Comparison of ENCODE assay signal across 1 cellular context in genomic region chr19:10206226-10206873, GRCh38.
TF ChIP-seq lines count a peak whose summit lies in the region.

No MANE protein-coding gene starts in this region.

TF ChIP-seq in K562, 482 proteins besides CTCF, POLR2A, EP300 and RAD21:
- TF ChIP-seq RAD51 (IDR thresholded peaks at IDR 0.05; ENCODE audit: borderline replicate concordance, low read depth): no peak
- TF ChIP-seq NCOA1 (IDR thresholded peaks at IDR 0.05; ENCODE audit: low read depth): no peak
- TF ChIP-seq, protein P1, sequence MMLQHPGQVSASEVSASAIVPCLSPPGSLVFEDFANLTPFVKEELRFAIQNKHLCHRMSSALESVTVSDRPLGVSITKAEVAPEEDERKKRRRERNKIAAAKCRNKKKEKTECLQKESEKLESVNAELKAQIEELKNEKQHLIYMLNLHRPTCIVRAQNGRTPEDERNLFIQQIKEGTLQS (IDR thresholded peaks at IDR 0.05): peak; percentile 21; the same call in 1 of the 2 replicates
- TF ChIP-seq, protein P1 (CRISPR knock-in tag; conservative IDR thresholded peaks at IDR 0.05): no peak
- no peak for TF ChIP-seq CSDE1 (IDR thresholded peaks at IDR 0.05)
- TF ChIP-seq, protein P2, sequence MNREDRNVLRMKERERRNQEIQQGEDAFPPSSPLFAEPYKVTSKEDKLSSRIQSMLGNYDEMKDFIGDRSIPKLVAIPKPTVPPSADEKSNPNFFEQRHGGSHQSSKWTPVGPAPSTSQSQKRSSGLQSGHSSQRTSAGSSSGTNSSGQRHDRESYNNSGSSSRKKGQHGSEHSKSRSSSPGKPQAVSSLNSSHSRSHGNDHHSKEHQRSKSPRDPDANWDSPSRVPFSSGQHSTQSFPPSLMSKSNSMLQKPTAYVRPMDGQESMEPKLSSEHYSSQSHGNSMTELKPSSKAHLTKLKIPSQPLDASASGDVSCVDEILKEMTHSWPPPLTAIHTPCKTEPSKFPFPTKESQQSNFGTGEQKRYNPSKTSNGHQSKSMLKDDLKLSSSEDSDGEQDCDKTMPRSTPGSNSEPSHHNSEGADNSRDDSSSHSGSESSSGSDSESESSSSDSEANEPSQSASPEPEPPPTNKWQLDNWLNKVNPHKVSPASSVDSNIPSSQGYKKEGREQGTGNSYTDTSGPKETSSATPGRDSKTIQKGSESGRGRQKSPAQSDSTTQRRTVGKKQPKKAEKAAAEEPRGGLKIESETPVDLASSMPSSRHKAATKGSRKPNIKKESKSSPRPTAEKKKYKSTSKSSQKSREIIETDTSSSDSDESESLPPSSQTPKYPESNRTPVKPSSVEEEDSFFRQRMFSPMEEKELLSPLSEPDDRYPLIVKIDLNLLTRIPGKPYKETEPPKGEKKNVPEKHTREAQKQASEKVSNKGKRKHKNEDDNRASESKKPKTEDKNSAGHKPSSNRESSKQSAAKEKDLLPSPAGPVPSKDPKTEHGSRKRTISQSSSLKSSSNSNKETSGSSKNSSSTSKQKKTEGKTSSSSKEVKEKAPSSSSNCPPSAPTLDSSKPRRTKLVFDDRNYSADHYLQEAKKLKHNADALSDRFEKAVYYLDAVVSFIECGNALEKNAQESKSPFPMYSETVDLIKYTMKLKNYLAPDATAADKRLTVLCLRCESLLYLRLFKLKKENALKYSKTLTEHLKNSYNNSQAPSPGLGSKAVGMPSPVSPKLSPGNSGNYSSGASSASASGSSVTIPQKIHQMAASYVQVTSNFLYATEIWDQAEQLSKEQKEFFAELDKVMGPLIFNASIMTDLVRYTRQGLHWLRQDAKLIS (CRISPR knock-in tag; IDR thresholded peaks at IDR 0.05): no peak
- TF ChIP-seq CHD4 (IDR thresholded peaks at IDR 0.05; ENCODE audit: insufficient read depth, insufficient replicate concordance, low read depth, low read length, poor library complexity, severe bottlenecking): no peak
- TF ChIP-seq L3MBTL2 (IDR thresholded peaks at IDR 0.05): 0 out of 2 replicates have a peak, but pooled peaks have one; percentile 30
- TF ChIP-seq HNRNPUL1 (IDR thresholded peaks at IDR 0.05; ENCODE audit: low read length): no peak
